In genomic region chr19:55678121-55678671, GRCh38 we compare ENCODE assay signal across 8 cellular contexts. TPM values are rescaled to one million over a fixed set of nuclear protein-coding genes. Genes with fewer than 3 reads are reported as not detected.
DNase-seq lines count a peak whose midpoint lies in the region; ATAC-seq, FAIRE-seq and TF ChIP-seq lines count a peak whose summit lies in the region.

No MANE protein-coding gene starts in this region.

- FAIRE-seq in GM18507 (lab: Jason Lieb, UNC), result peak; percentile 98

- ATAC-seq in GM21737 (IDR thresholded peaks at IDR 0.05; ENCODE audit: unreplicated experiment) (peak; percentile 59), right cardiac atrium (peak in 1 of 2 donors; percentile 1)

- intact Hi-C loops in right cardiac atrium (cut with DNase I), result no loop called here

- no peak overlapping the region for H3K4me3 ChIP-seq in right cardiac atrium (ENCODE audit: low read length)

- POLR2A ChIA-PET in HEK293T (lab: Yijun Ruan, JAX), result no interaction called here

- 80% methylated on average over 21 of the region's 21 CpGs for WGBS in right cardiac atrium

- H3K27ac ChIP-seq in right cardiac atrium (ENCODE audit: low read length), result no peak overlapping the region

- peaks cover 5% of the 10 kb centered on the region for H3K4me1 ChIP-seq in right cardiac atrium (ENCODE audit: control insufficient read depth, insufficient read depth, low read length)

- no peaks in the 10 kb centered on the region for H3K27me3 ChIP-seq in right cardiac atrium (ENCODE audit: control insufficient read depth, insufficient read depth)

- CTCF ChIA-PET in HEK293T (lab: Yijun Ruan, JAX), result no interaction called here

- no peaks in the 10 kb centered on the region for H3K9me3 ChIP-seq in right cardiac atrium (ENCODE audit: control insufficient read depth, low read length)

- peak; percentile 62 for DNase-seq in GM18507 (ENCODE audit: extremely low spot score, insufficient read length, low read depth)
- DNase-seq in MV-4-11 (lab: John Stamatoyannopoulos, UW), result peak; percentile 100
- peak in 2 of 3 donors; percentile 78 to 85 for DNase-seq in right cardiac atrium
- DNase-seq in 8988T, result no peak
- DNase-seq in NK-92 treated with Interleukin-12 subunit alpha and Interleukin-12 subunit beta, amount 100 ng/mL, for 24 hours (lab: John Stamatoyannopoulos, UW), result no peak
- DNase-seq in HEK293T (ENCODE audit: extremely low spot score), result no peak
- no peak for DNase-seq in NCI-H2081 treated with DMSO at 0.1 percent for 48 hours (lab: John Stamatoyannopoulos, UW)

TF ChIP-seq in HEK293T, 16 proteins besides CTCF, POLR2A, EP300 and RAD21:
- TF ChIP-seq ARNT (IDR thresholded peaks at IDR 0.05), result no peak
- TF ChIP-seq PKNOX1 (IDR thresholded peaks at IDR 0.05), result no peak
- no peak for TF ChIP-seq FOXM1 (IDR thresholded peaks at IDR 0.05; ENCODE audit: borderline replicate concordance)
- no peak for TF ChIP-seq ZNF384 (IDR thresholded peaks at IDR 0.05)
- no peak for TF ChIP-seq BHLHE40 (IDR thresholded peaks at IDR 0.05; ENCODE audit: borderline replicate concordance)
- TF ChIP-seq LEF1 (IDR thresholded peaks at IDR 0.05; ENCODE audit: borderline replicate concordance), result no peak
- no peak for TF ChIP-seq L3MBTL2 (conservative IDR thresholded peaks at IDR 0.05)
- TF ChIP-seq SUZ12 (IDR thresholded peaks at IDR 0.05), result no peak

RNA-seq across cellular contexts. Expression of gene EPN1, which starts 3.2 kb away (rescaled TPM):
- 100 to 1,000 TPM; 175 to 232 (median 208) TPM for total RNA-seq in right cardiac atrium
- 187 TPM for polyA plus RNA-seq in right cardiac atrium

RNA-seq across cellular contexts. Expression of gene U2AF2, which starts 23.4 kb away (rescaled TPM):
- total RNA-seq in right cardiac atrium, result 100 to 1,000 TPM in 1 of 4 donors, 10 to 100 TPM in 3; 87.5 to 101 (median 90.4) TPM
- 76.0 TPM for polyA plus RNA-seq in right cardiac atrium

RNA-seq across cellular contexts. Expression of gene CCDC106, which starts 30.2 kb away (rescaled TPM):
- total RNA-seq in right cardiac atrium, result 10 to 100 TPM; 23.6 to 26.6 (median 24.3) TPM
- polyA plus RNA-seq in right cardiac atrium, result 30.4 TPM

RNA-seq across cellular contexts. Expression of gene ZNF581, which starts 34.7 kb away (rescaled TPM):
- total RNA-seq in right cardiac atrium, result 10 to 100 TPM in 1 of 4 donors, 1 to 10 TPM in 3; 7.7 to 12.5 (median 9.3) TPM
- 6.3 TPM for polyA plus RNA-seq in right cardiac atrium

RNA-seq across cellular contexts. Expression of gene ZNF580, which starts 37.4 kb away (rescaled TPM):
- 10 to 100 TPM; 23.7 to 32.0 (median 28.9) TPM for total RNA-seq in right cardiac atrium
- polyA plus RNA-seq in right cardiac atrium, result 18.7 TPM

Comparison
In these comparisons a context has a peak if more than half of its experiments do, and no peak if none do; other contexts are left out.
1. DNase-seq: peak in GM18507 (single experiment), MV-4-11 (single experiment) and right cardiac atrium (2 of 3); none in 8988T (single experiment), NK-92 treated with Interleukin-12 subunit alpha and Interleukin-12 subunit beta, amount 100 ng/mL, for 24 hours (single experiment), HEK293T (single experiment) and NCI-H2081 treated with DMSO at 0.1 percent for 48 hours (single experiment).